In genomic region chr6:152824666-152825065, GRCh38 we compare ENCODE assay signal across 38 cellular contexts.
"Had no signal": no experiment of that assay in that cellular context is flagged by ENCODE, and none has a peak within 500 bp of the region (broad histone marks: within the 10 kb centered on the region; RNA-seq: fewer than 3 reads in every experiment).

No MANE protein-coding gene starts in this region.

- H3K4me3 ChIP-seq: ascending aorta, cardiac muscle cell had no signal

- H3K27ac Mint-ChIP-seq: activated B cell treated with CpG ODN at 0.5 μM for 24 hours; activated CD4-positive, alpha-beta memory T cell treated with anti-CD3 and anti-CD28 coated beads, Interleukin-2, amount 10 ng/mL, durations not matched to agents 7 days and 5 days; activated CD4-positive, alpha-beta T cell treated with anti-CD3 and anti-CD28 coated beads, Interleukin-2, amount 10 ng/mL, durations not matched to agents 7 days and 5 days; activated CD8-positive, alpha-beta memory T cell treated with anti-CD3 and anti-CD28 coated beads, Interleukin-2, amount 10 ng/mL, durations not matched to agents 7 days and 5 days; activated CD8-positive, alpha-beta T cell treated with anti-CD3 and anti-CD28 coated beads, Interleukin-2, amount 10 ng/mL, durations not matched to agents 7 days and 5 days; activated naive CD4-positive, alpha-beta T cell treated with anti-CD3 and anti-CD28 coated beads, Interleukin-2, amount 10 ng/mL, durations not matched to agents 7 days and 5 days; activated naive CD4-positive, alpha-beta T cell treated with anti-CD3 and anti-CD28 coated beads, Interleukin-2, amount 50 U/mL, for 24 hours; activated naive CD8-positive, alpha-beta T cell; activated naive CD8-positive, alpha-beta T cell treated with anti-CD3 and anti-CD28 coated beads, Interleukin-2, amount 10 ng/mL, durations not matched to agents 7 days and 5 days; activated naive CD8-positive, alpha-beta T cell treated with anti-CD3 and anti-CD28 coated beads, Interleukin-2, amount 50 U/mL, for 24 hours; activated T-cell treated with anti-CD3 and anti-CD28 coated beads, Interleukin-2, amount 50 U/mL, for 24 hours; activated T-cell treated with anti-CD3 and anti-CD28 coated beads, Interleukin-2, amount 50 U/mL, for 72 hours; activated T-helper 1 cell treated with anti-CD3 and anti-CD28 coated beads, Interleukin-12 subunit alpha, Interleukin-12 subunit beta, Interleukin-2, Interleukin-4 antibody, amounts not matched to agents 30 ng/mL and 10 ng/mL and 1 ng/mL, durations not matched to agents 14 hours and 24 hours and 36 hours; activated T-helper 17 cell treated with anti-CD3 and anti-CD28 coated beads, Interleukin-2, amount 50 U/mL, for 72 hours; brain; T-helper 1 cell treated with Interleukin-12 subunit alpha and Interleukin-12 subunit beta and Interleukin-4 antibody, amounts not matched to agents 30 μg/mL and 1 μg/mL, for 36 hours; T-helper 2 cell treated with Interferon-gamma antibody and Interleukin-4, amounts not matched to agents 5 μg/mL and 100 μg/mL, for 36 hours had no signal

- H3K27me3 Mint-ChIP-seq: activated B cell treated with CpG ODN at 0.5 μM for 24 hours; activated CD4-positive, alpha-beta memory T cell treated with anti-CD3 and anti-CD28 coated beads, Interleukin-2, amount 10 ng/mL, durations not matched to agents 7 days and 5 days; activated CD4-positive, alpha-beta T cell treated with anti-CD3 and anti-CD28 coated beads, Interleukin-2, amount 10 ng/mL, durations not matched to agents 7 days and 5 days; activated CD8-positive, alpha-beta memory T cell treated with anti-CD3 and anti-CD28 coated beads, Interleukin-2, amount 10 ng/mL, durations not matched to agents 7 days and 5 days; activated naive CD8-positive, alpha-beta T cell treated with anti-CD3 and anti-CD28 coated beads, Interleukin-2, amount 50 U/mL, for 24 hours; brain had no signal

- H3K36me3 Mint-ChIP-seq: activated CD8-positive, alpha-beta memory T cell treated with anti-CD3 and anti-CD28 coated beads, Interleukin-2, amount 10 ng/mL, durations not matched to agents 7 days and 5 days; activated naive CD4-positive, alpha-beta T cell treated with anti-CD3 and anti-CD28 coated beads, Interleukin-2, amount 10 ng/mL, durations not matched to agents 7 days and 5 days; activated naive CD4-positive, alpha-beta T cell treated with anti-CD3 and anti-CD28 coated beads, Interleukin-2, amount 50 U/mL, for 24 hours; activated naive CD8-positive, alpha-beta T cell; activated naive CD8-positive, alpha-beta T cell treated with anti-CD3 and anti-CD28 coated beads, Interleukin-2, amount 10 ng/mL, durations not matched to agents 7 days and 5 days; brain had no signal

- H3K27ac ChIP-seq: ascending aorta, cardiac muscle cell, VCaP had no signal

- H3K4me1 ChIP-seq: ascending aorta had no signal

- H3K4me1 Mint-ChIP-seq: activated B cell treated with CpG ODN at 0.5 μM for 24 hours; activated CD4-positive, alpha-beta memory T cell treated with anti-CD3 and anti-CD28 coated beads, Interleukin-2, amount 10 ng/mL, durations not matched to agents 7 days and 5 days; activated CD4-positive, alpha-beta T cell treated with anti-CD3 and anti-CD28 coated beads, Interleukin-2, amount 10 ng/mL, durations not matched to agents 7 days and 5 days; activated CD8-positive, alpha-beta memory T cell treated with anti-CD3 and anti-CD28 coated beads, Interleukin-2, amount 10 ng/mL, durations not matched to agents 7 days and 5 days; activated naive CD4-positive, alpha-beta T cell treated with anti-CD3 and anti-CD28 coated beads, Interleukin-2, amount 10 ng/mL, durations not matched to agents 7 days and 5 days; activated naive CD4-positive, alpha-beta T cell treated with anti-CD3 and anti-CD28 coated beads, Interleukin-2, amount 50 U/mL, for 24 hours; activated naive CD8-positive, alpha-beta T cell treated with anti-CD3 and anti-CD28 coated beads, Interleukin-2, amount 10 ng/mL, durations not matched to agents 7 days and 5 days; activated naive CD8-positive, alpha-beta T cell treated with anti-CD3 and anti-CD28 coated beads, Interleukin-2, amount 50 U/mL, for 24 hours; activated T-helper 17 cell treated with anti-CD3 and anti-CD28 coated beads, Interleukin-2, amount 50 U/mL, for 72 hours; brain; central memory CD8-positive, alpha-beta T cell had no signal

- FAIRE-seq: bronchial epithelial cell, TTC549 had no signal

- DNase-seq: activated B cell treated with CpG ODN at 0.5 μM for 24 hours; activated CD4-positive, alpha-beta memory T cell treated with anti-CD3 and anti-CD28 coated beads, Interleukin-2, amount 10 ng/mL, durations not matched to agents 7 days and 5 days; activated CD4-positive, alpha-beta T cell treated with anti-CD3 and anti-CD28 coated beads for 48 hours; activated CD4-positive, alpha-beta T cell treated with anti-CD3 and anti-CD28 coated beads, Interleukin-2, amount 10 ng/mL, durations not matched to agents 7 days and 5 days; activated CD4-positive, alpha-beta T cell treated with anti-CD3 and anti-CD28 coated beads, Interleukin-2, amount 50 U/mL, for 48 hours; activated CD4-positive, CD25-positive, alpha-beta regulatory T cell treated with anti-CD3 and anti-CD28 coated beads, Interleukin-2, amount 50 U/mL, for 72 hours; activated CD8-positive, alpha-beta memory T cell treated with anti-CD3 and anti-CD28 coated beads for 24 hours; activated CD8-positive, alpha-beta memory T cell treated with anti-CD3 and anti-CD28 coated beads, Interleukin-2, amount 10 ng/mL, durations not matched to agents 7 days and 5 days; activated CD8-positive, alpha-beta memory T cell treated with anti-CD3 and anti-CD28 coated beads, Interleukin-2, amount 50 U/mL, for 48 hours; activated CD8-positive, alpha-beta T cell treated with anti-CD3 and anti-CD28 coated beads, Interleukin-2, amount 10 ng/mL, durations not matched to agents 7 days and 5 days; activated effector memory CD4-positive, alpha-beta T cell treated with anti-CD3 and anti-CD28 coated beads, Interleukin-2, amount 50 U/mL, for 16 hours; activated gamma-delta T cell treated with Interleukin-2 at 50 U/mL for 16 hours; activated naive CD4-positive, alpha-beta T cell; activated naive CD4-positive, alpha-beta T cell treated with anti-CD3 and anti-CD28 coated beads, Interleukin-2, amount 10 ng/mL, durations not matched to agents 7 days and 5 days; activated naive CD8-positive, alpha-beta T cell treated with anti-CD3 and anti-CD28 coated beads, Interleukin-2, amount 10 ng/mL, durations not matched to agents 7 days and 5 days; activated naive CD8-positive, alpha-beta T cell treated with anti-CD3 and anti-CD28 coated beads, Interleukin-2, amount 50 U/mL, for 24 hours; activated T-cell treated with anti-CD3 and anti-CD28 coated beads, Interleukin-2, amount 50 U/mL, for 24 hours; activated T-cell treated with anti-CD3 and anti-CD28 coated beads, Interleukin-2, amount 50 U/mL, for 72 hours; amygdala; anterior cingulate cortex; caudate nucleus; cerebellar nuclear complex; T-helper 1 cell; T-helper 2 cell; T-helper 9 cell had no signal

- H3K4me3 Mint-ChIP-seq: activated B cell treated with CpG ODN at 0.5 μM for 24 hours; activated CD4-positive, alpha-beta memory T cell treated with anti-CD3 and anti-CD28 coated beads, Interleukin-2, amount 10 ng/mL, durations not matched to agents 7 days and 5 days; activated CD4-positive, alpha-beta T cell treated with anti-CD3 and anti-CD28 coated beads, Interleukin-2, amount 10 ng/mL, durations not matched to agents 7 days and 5 days; activated CD8-positive, alpha-beta memory T cell treated with anti-CD3 and anti-CD28 coated beads, Interleukin-2, amount 10 ng/mL, durations not matched to agents 7 days and 5 days; activated CD8-positive, alpha-beta T cell treated with anti-CD3 and anti-CD28 coated beads, Interleukin-2, amount 10 ng/mL, durations not matched to agents 7 days and 5 days; activated naive CD4-positive, alpha-beta T cell treated with anti-CD3 and anti-CD28 coated beads, Interleukin-2, amount 10 ng/mL, durations not matched to agents 7 days and 5 days; activated naive CD4-positive, alpha-beta T cell treated with anti-CD3 and anti-CD28 coated beads, Interleukin-2, amount 50 U/mL, for 24 hours; activated naive CD8-positive, alpha-beta T cell; activated naive CD8-positive, alpha-beta T cell treated with anti-CD3 and anti-CD28 coated beads, Interleukin-2, amount 10 ng/mL, durations not matched to agents 7 days and 5 days; activated naive CD8-positive, alpha-beta T cell treated with anti-CD3 and anti-CD28 coated beads, Interleukin-2, amount 50 U/mL, for 24 hours; activated T-cell treated with anti-CD3 and anti-CD28 coated beads, Interleukin-2, amount 50 U/mL, for 24 hours; activated T-cell treated with anti-CD3 and anti-CD28 coated beads, Interleukin-2, amount 50 U/mL, for 72 hours; activated T-helper 1 cell treated with anti-CD3 and anti-CD28 coated beads, Interleukin-12 subunit alpha, Interleukin-12 subunit beta, Interleukin-2, Interleukin-4 antibody, amounts not matched to agents 30 ng/mL and 10 ng/mL and 1 ng/mL, durations not matched to agents 14 hours and 24 hours and 36 hours; activated T-helper 17 cell treated with anti-CD3 and anti-CD28 coated beads, Interleukin-2, amount 50 U/mL, for 72 hours; brain; central memory CD8-positive, alpha-beta T cell; T-helper 1 cell treated with Interleukin-12 subunit alpha and Interleukin-12 subunit beta and Interleukin-4 antibody, amounts not matched to agents 30 μg/mL and 1 μg/mL, for 36 hours; T-helper 2 cell treated with Interferon-gamma antibody and Interleukin-4, amounts not matched to agents 5 μg/mL and 100 μg/mL, for 36 hours had no signal

- H3K9me3 ChIP-seq: ascending aorta had no signal

- ATAC-seq: activated CD8-positive, alpha-beta memory T cell treated with anti-CD3 and anti-CD28 coated beads, Interleukin-2, amount 10 ng/mL, durations not matched to agents 7 days and 5 days; activated CD8-positive, alpha-beta T cell treated with anti-CD3 and anti-CD28 coated beads, Interleukin-2, amount 10 ng/mL, durations not matched to agents 7 days and 5 days; activated naive CD8-positive, alpha-beta T cell treated with anti-CD3 and anti-CD28 coated beads, Interleukin-2, amount 50 U/mL, for 24 hours; activated T-cell treated with anti-CD3 and anti-CD28 coated beads, Interleukin-2, amount 50 U/mL, for 72 hours; activated T-helper 17 cell treated with anti-CD3 and anti-CD28 coated beads, Interleukin-2, amount 50 U/mL, for 72 hours had no signal

- H3K9me3 Mint-ChIP-seq: activated B cell treated with CpG ODN at 0.5 μM for 24 hours; activated CD4-positive, alpha-beta memory T cell treated with anti-CD3 and anti-CD28 coated beads, Interleukin-2, amount 10 ng/mL, durations not matched to agents 7 days and 5 days; activated CD4-positive, alpha-beta T cell treated with anti-CD3 and anti-CD28 coated beads, Interleukin-2, amount 10 ng/mL, durations not matched to agents 7 days and 5 days; activated naive CD4-positive, alpha-beta T cell treated with anti-CD3 and anti-CD28 coated beads, Interleukin-2, amount 10 ng/mL, durations not matched to agents 7 days and 5 days; activated naive CD4-positive, alpha-beta T cell treated with anti-CD3 and anti-CD28 coated beads, Interleukin-2, amount 50 U/mL, for 24 hours; activated naive CD8-positive, alpha-beta T cell treated with anti-CD3 and anti-CD28 coated beads, Interleukin-2, amount 10 ng/mL, durations not matched to agents 7 days and 5 days; activated naive CD8-positive, alpha-beta T cell treated with anti-CD3 and anti-CD28 coated beads, Interleukin-2, amount 50 U/mL, for 24 hours; activated T-cell treated with anti-CD3 and anti-CD28 coated beads, Interleukin-2, amount 50 U/mL, for 24 hours; activated T-cell treated with anti-CD3 and anti-CD28 coated beads, Interleukin-2, amount 50 U/mL, for 72 hours; activated T-helper 1 cell treated with anti-CD3 and anti-CD28 coated beads, Interleukin-12 subunit alpha, Interleukin-12 subunit beta, Interleukin-2, Interleukin-4 antibody, amounts not matched to agents 30 ng/mL and 10 ng/mL and 1 ng/mL, durations not matched to agents 14 hours and 24 hours and 36 hours; activated T-helper 17 cell treated with anti-CD3 and anti-CD28 coated beads, Interleukin-2, amount 50 U/mL, for 72 hours; brain; central memory CD8-positive, alpha-beta T cell; T-helper 1 cell treated with Interleukin-12 subunit alpha and Interleukin-12 subunit beta and Interleukin-4 antibody, amounts not matched to agents 30 μg/mL and 1 μg/mL, for 36 hours; T-helper 2 cell treated with Interferon-gamma antibody and Interleukin-4, amounts not matched to agents 5 μg/mL and 100 μg/mL, for 36 hours had no signal

- H3K36me3 ChIP-seq: ascending aorta, cardiac muscle cell had no signal
